Comparison of ENCODE assay signal across 1 cellular context in the genomic region with DNA sequence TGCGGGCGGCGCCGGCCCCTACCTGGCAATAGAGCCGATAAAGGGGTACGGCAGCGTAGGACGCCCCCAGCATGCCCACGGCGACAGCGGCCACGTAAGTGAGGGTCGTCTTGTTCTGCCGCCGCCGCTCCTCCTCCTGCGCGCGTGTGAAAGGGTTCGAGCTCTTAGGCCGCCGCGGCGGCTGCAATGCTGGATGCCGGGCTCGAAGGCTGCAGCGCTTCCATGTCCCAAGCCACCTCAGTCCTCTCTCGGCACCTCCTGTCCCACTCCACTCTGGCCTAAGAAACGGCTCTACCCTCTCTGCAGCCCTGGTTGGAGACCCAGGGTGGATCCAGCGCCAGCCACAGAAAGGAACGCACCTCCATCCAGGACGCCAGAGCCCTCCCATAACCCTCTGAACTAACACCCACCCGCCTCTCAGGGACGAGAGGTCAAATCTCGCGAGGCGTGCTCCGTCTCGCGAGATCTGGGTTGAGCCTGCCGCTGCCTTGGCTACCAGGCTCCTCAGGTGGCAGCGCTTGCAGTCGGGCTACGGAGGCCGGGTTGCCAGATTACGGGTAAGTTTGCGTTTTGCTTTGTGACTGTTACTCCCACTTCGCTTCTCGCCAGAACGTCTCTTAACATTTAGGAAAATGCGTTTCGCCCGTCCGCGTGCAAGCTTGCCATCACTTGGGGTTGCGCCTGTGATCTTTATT.
TF ChIP-seq lines count a peak whose summit lies in the region.

Gene COX11, minus strand, starts transcription at position 396 of the 695 bp plus-strand sequence. Its CDS starts 8 bp downstream, at position 388.
A gene with protein sequence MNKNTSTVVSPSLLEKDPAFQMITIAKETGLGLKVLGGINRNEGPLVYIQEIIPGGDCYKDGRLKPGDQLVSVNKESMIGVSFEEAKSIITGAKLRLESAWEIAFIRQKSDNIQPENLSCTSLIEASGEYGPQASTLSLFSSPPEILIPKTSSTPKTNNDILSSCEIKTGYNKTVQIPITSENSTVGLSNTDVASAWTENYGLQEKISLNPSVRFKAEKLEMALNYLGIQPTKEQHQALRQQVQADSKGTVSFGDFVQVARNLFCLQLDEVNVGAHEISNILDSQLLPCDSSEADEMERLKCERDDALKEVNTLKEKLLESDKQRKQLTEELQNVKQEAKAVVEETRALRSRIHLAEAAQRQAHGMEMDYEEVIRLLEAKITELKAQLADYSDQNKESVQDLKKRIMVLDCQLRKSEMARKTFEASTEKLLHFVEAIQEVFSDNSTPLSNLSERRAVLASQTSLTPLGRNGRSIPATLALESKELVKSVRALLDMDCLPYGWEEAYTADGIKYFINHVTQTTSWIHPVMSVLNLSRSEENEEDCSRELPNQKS (plus strand): TSS at position 507 of the 695 bp plus-strand sequence. CDS start 17,455 bp downstream, outside the sequence.

TF ChIP-seq in HepG2, 621 proteins besides CTCF, POLR2A, EP300 and RAD21 (continued from another document and continues in another):
- TF ChIP-seq ZNF414 (CRISPR knock-in tag; IDR thresholded peaks at IDR 0.05) (peak; percentile 81; the same call in 1 of the 2 replicates), ZKSCAN8 (CRISPR knock-in tag; IDR thresholded peaks at IDR 0.05; ENCODE audit: borderline replicate concordance) (peak; percentile 26), ZFX (CRISPR knock-in tag; IDR thresholded peaks at IDR 0.05; ENCODE audit: low read depth) (peak; percentile 72; the same call in 1 of the 2 replicates), TFDP2 (CRISPR knock-in tag; IDR thresholded peaks at IDR 0.05) (0 out of 2 replicates have a peak, but pooled peaks have one; percentile 36), ZNF572 (CRISPR knock-in tag; IDR thresholded peaks at IDR 0.05) (peak; percentile 89), DNMT3B (CRISPR knock-in tag; conservative IDR thresholded peaks at IDR 0.05) (no peak), ZFP1 (CRISPR knock-in tag; IDR thresholded peaks at IDR 0.05) (peak; percentile 39; the same call in 1 of the 2 replicates), KMT2A (CRISPR knock-in tag; IDR thresholded peaks at IDR 0.05) (peak; percentile 98), ZNF790 (CRISPR knock-in tag; IDR thresholded peaks at IDR 0.05; ENCODE audit: borderline replicate concordance) (peak; percentile 45), ZNF24 (IDR thresholded peaks at IDR 0.05) (no peak), NFKB2 (CRISPR knock-in tag; IDR thresholded peaks at IDR 0.05; ENCODE audit: borderline replicate concordance) (peak; percentile 61; the same call in 1 of the 2 replicates), ZNF713 (CRISPR knock-in tag; IDR thresholded peaks at IDR 0.05) (peak; percentile 5; the same call in 1 of the 2 replicates), ELF3 (CRISPR knock-in tag; IDR thresholded peaks at IDR 0.05) (peak; percentile 78), ZNF598 (CRISPR knock-in tag; IDR thresholded peaks at IDR 0.05; ENCODE audit: borderline replicate concordance) (no peak), ZNF605 (CRISPR knock-in tag; IDR thresholded peaks at IDR 0.05) (peak; percentile 88), ZNF839 (CRISPR knock-in tag; IDR thresholded peaks at IDR 0.05; ENCODE audit: borderline replicate concordance) (no peak; the same call in none of the 2 replicates), POLR2G (IDR thresholded peaks at IDR 0.05; ENCODE audit: low read depth, low read length) (peak; percentile 98), MEIS2 (CRISPR knock-in tag; IDR thresholded peaks at IDR 0.05) (0 out of 2 replicates have a peak, but pooled peaks have one; percentile 5), ZHX2 (IDR thresholded peaks at IDR 0.05; ENCODE audit: low read depth) (peak; percentile 35; the same call in 1 of the 2 replicates), ZHX2 (CRISPR knock-in tag; IDR thresholded peaks at IDR 0.05; ENCODE audit: borderline replicate concordance) (peak; percentile 69; the same call in 1 of the 2 replicates), JUN (CRISPR knock-in tag; IDR thresholded peaks at IDR 0.05) (no peak), ETV5 (CRISPR knock-in tag; IDR thresholded peaks at IDR 0.05; ENCODE audit: borderline replicate concordance) (no peak), ZNF883 (CRISPR knock-in tag; IDR thresholded peaks at IDR 0.05; ENCODE audit: not compliant biosample characterization) (peak; percentile 35), SP140L (CRISPR knock-in tag; IDR thresholded peaks at IDR 0.05; ENCODE audit: borderline replicate concordance) (no peak)
- TF ChIP-seq, protein P1, sequence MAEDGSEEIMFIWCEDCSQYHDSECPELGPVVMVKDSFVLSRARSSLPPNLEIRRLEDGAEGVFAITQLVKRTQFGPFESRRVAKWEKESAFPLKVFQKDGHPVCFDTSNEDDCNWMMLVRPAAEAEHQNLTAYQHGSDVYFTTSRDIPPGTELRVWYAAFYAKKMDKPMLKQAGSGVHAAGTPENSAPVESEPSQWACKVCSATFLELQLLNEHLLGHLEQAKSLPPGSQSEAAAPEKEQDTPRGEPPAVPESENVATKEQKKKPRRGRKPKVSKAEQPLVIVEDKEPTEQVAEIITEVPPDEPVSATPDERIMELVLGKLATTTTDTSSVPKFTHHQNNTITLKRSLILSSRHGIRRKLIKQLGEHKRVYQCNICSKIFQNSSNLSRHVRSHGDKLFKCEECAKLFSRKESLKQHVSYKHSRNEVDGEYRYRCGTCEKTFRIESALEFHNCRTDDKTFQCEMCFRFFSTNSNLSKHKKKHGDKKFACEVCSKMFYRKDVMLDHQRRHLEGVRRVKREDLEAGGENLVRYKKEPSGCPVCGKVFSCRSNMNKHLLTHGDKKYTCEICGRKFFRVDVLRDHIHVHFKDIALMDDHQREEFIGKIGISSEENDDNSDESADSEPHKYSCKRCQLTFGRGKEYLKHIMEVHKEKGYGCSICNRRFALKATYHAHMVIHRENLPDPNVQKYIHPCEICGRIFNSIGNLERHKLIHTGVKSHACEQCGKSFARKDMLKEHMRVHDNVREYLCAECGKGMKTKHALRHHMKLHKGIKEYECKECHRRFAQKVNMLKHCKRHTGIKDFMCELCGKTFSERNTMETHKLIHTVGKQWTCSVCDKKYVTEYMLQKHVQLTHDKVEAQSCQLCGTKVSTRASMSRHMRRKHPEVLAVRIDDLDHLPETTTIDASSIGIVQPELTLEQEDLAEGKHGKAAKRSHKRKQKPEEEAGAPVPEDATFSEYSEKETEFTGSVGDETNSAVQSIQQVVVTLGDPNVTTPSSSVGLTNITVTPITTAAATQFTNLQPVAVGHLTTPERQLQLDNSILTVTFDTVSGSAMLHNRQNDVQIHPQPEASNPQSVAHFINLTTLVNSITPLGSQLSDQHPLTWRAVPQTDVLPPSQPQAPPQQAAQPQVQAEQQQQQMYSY (CRISPR knock-in tag; IDR thresholded peaks at IDR 0.05): no peak
- TF ChIP-seq, protein P2, sequence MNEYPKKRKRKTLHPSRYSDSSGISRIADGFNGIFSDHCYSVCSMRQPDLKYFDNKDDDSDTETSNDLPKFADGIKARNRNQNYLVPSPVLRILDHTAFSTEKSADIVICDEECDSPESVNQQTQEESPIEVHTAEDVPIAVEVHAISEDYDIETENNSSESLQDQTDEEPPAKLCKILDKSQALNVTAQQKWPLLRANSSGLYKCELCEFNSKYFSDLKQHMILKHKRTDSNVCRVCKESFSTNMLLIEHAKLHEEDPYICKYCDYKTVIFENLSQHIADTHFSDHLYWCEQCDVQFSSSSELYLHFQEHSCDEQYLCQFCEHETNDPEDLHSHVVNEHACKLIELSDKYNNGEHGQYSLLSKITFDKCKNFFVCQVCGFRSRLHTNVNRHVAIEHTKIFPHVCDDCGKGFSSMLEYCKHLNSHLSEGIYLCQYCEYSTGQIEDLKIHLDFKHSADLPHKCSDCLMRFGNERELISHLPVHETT (CRISPR knock-in tag; conservative IDR thresholded peaks at IDR 0.05): 0 out of 2 replicates have a peak, but pooled peaks have one; percentile 56
- TF ChIP-seq, protein P3, sequence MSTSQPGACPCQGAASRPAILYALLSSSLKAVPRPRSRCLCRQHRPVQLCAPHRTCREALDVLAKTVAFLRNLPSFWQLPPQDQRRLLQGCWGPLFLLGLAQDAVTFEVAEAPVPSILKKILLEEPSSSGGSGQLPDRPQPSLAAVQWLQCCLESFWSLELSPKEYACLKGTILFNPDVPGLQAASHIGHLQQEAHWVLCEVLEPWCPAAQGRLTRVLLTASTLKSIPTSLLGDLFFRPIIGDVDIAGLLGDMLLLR (CRISPR knock-in tag; IDR thresholded peaks at IDR 0.05): no peak; the same call in 1 of the 2 replicates
- TF ChIP-seq, protein P4, sequence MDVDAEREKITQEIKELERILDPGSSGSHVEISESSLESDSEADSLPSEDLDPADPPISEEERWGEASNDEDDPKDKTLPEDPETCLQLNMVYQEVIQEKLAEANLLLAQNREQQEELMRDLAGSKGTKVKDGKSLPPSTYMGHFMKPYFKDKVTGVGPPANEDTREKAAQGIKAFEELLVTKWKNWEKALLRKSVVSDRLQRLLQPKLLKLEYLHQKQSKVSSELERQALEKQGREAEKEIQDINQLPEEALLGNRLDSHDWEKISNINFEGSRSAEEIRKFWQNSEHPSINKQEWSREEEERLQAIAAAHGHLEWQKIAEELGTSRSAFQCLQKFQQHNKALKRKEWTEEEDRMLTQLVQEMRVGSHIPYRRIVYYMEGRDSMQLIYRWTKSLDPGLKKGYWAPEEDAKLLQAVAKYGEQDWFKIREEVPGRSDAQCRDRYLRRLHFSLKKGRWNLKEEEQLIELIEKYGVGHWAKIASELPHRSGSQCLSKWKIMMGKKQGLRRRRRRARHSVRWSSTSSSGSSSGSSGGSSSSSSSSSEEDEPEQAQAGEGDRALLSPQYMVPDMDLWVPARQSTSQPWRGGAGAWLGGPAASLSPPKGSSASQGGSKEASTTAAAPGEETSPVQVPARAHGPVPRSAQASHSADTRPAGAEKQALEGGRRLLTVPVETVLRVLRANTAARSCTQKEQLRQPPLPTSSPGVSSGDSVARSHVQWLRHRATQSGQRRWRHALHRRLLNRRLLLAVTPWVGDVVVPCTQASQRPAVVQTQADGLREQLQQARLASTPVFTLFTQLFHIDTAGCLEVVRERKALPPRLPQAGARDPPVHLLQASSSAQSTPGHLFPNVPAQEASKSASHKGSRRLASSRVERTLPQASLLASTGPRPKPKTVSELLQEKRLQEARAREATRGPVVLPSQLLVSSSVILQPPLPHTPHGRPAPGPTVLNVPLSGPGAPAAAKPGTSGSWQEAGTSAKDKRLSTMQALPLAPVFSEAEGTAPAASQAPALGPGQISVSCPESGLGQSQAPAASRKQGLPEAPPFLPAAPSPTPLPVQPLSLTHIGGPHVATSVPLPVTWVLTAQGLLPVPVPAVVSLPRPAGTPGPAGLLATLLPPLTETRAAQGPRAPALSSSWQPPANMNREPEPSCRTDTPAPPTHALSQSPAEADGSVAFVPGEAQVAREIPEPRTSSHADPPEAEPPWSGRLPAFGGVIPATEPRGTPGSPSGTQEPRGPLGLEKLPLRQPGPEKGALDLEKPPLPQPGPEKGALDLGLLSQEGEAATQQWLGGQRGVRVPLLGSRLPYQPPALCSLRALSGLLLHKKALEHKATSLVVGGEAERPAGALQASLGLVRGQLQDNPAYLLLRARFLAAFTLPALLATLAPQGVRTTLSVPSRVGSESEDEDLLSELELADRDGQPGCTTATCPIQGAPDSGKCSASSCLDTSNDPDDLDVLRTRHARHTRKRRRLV (CRISPR knock-in tag; IDR thresholded peaks at IDR 0.05): 0 out of 2 replicates have a peak, but pooled peaks have one; percentile 29
